ENCODE assay signal across 1 cellular context in the genomic region with DNA sequence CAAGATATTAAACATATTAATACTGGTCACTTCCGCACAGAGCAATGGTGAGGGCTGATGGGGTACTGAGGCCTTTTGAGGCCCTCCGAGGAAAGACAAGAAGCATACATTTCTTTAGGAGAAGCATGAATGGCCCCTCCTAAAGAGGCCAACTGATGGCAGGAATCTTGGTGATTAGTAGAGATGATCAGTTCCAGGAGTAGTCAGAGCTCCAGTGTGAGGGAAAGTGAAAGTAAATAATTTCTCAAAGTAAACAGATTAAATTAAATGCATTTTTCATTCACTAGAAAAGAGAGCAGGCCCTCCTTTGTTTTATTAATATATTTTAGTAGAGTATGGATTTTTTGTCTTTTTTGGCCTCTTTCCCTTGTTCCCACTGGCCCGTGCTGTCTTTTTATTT.
TF ChIP-seq lines count a peak whose summit lies in the region.

No MANE protein-coding gene starts in this region.

TF ChIP-seq in SK-N-SH, 30 proteins besides CTCF, POLR2A, EP300 and RAD21 (continued from another document):
- no peak for TF ChIP-seq POLR2AphosphoS5 (IDR thresholded peaks at IDR 0.05; ENCODE audit: low read depth, low read length)
- no peak for TF ChIP-seq TAF1 (IDR thresholded peaks at IDR 0.05; ENCODE audit: borderline replicate concordance, low read depth, low read length)
- TF ChIP-seq GABPA (IDR thresholded peaks at IDR 0.05; ENCODE audit: low read depth) = no peak
- TF ChIP-seq NRF1 (IDR thresholded peaks at IDR 0.05; ENCODE audit: low read depth, low read length) = no peak
- TF ChIP-seq FOSL2 (IDR thresholded peaks at IDR 0.05; ENCODE audit: borderline replicate concordance, low read depth) = no peak
- TF ChIP-seq CHD2 (IDR thresholded peaks at IDR 0.05; ENCODE audit: low read length, partially characterized antibody) = no peak
- TF ChIP-seq, protein P1, sequence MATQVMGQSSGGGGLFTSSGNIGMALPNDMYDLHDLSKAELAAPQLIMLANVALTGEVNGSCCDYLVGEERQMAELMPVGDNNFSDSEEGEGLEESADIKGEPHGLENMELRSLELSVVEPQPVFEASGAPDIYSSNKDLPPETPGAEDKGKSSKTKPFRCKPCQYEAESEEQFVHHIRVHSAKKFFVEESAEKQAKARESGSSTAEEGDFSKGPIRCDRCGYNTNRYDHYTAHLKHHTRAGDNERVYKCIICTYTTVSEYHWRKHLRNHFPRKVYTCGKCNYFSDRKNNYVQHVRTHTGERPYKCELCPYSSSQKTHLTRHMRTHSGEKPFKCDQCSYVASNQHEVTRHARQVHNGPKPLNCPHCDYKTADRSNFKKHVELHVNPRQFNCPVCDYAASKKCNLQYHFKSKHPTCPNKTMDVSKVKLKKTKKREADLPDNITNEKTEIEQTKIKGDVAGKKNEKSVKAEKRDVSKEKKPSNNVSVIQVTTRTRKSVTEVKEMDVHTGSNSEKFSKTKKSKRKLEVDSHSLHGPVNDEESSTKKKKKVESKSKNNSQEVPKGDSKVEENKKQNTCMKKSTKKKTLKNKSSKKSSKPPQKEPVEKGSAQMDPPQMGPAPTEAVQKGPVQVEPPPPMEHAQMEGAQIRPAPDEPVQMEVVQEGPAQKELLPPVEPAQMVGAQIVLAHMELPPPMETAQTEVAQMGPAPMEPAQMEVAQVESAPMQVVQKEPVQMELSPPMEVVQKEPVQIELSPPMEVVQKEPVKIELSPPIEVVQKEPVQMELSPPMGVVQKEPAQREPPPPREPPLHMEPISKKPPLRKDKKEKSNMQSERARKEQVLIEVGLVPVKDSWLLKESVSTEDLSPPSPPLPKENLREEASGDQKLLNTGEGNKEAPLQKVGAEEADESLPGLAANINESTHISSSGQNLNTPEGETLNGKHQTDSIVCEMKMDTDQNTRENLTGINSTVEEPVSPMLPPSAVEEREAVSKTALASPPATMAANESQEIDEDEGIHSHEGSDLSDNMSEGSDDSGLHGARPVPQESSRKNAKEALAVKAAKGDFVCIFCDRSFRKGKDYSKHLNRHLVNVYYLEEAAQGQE (IDR thresholded peaks at IDR 0.05; ENCODE audit: low read depth, low read length) = no peak
- TF ChIP-seq, protein P2, sequence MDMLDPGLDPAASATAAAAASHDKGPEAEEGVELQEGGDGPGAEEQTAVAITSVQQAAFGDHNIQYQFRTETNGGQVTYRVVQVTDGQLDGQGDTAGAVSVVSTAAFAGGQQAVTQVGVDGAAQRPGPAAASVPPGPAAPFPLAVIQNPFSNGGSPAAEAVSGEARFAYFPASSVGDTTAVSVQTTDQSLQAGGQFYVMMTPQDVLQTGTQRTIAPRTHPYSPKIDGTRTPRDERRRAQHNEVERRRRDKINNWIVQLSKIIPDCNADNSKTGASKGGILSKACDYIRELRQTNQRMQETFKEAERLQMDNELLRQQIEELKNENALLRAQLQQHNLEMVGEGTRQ (IDR thresholded peaks at IDR 0.05; ENCODE audit: borderline replicate concordance, low read depth, low read length) = no peak
- TF ChIP-seq RFX5 (IDR thresholded peaks at IDR 0.05; ENCODE audit: low read length) = no peak
- no peak for TF ChIP-seq TEAD4 (IDR thresholded peaks at IDR 0.05; ENCODE audit: borderline replicate concordance, insufficient read depth)
- no peak for TF ChIP-seq SIN3A (IDR thresholded peaks at IDR 0.05; ENCODE audit: borderline replicate concordance, low read depth, low read length)
